Comparison of ENCODE assay signal across 8 cellular contexts in the genomic region with DNA sequence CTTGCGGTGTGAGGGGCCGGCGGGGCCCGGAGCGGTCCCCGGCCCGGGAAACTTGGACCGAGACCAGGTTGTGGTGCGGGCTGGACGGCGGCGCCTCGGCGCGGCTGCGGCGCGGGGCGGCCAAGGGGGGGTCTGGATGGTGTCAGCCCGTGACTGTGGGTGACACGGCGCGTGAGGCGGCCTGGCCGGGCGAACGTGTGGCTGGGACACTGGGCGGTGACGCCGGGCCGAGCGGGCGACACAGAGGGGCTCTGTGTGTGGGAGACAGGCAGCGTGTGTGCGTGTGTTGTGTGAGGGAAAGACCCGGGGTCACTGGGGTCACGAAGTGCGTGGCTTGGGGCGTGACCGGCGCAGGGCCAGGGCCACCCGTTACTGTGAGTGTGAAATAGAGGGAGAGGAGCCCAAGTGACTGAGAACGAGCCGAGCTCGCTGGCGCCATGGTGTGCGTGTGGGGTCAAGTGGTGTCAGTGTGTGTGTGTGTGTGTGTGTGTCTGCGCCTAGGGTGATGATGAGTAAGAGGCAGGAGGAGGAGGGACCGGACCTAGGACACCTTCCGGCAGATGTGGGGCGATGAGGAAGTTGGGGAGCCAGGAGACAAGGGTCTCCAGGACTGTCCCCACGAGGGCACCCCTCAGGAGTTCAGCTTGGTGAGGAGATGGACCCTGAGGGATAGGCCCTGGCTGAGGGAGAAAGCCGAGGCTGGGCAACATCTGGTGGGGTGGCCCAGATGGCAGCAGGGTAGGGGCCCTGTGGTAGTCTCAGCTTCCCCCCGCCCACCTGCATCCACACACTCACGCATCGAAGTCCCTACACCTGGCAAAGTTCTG. TPM values are rescaled to one million over a fixed set of nuclear protein-coding genes. Genes with fewer than 3 reads are reported as not detected.
A peak's percentile ranks its signal among the peaks of the same experiment; 100 is the strongest.
DNase-seq lines count a peak whose midpoint lies in the region; ATAC-seq and TF ChIP-seq lines count a peak whose summit lies in the region.

No MANE protein-coding gene starts in this region.

- no peaks in the 10 kb centered on the region; the same call in 1 of the 2 replicates for H4K20me1 ChIP-seq in PC-9 (ENCODE audit: insufficient read depth)

- peak; percentile 5 for ATAC-seq in HG03097 (IDR thresholded peaks at IDR 0.05; ENCODE audit: low FRiP score, unreplicated experiment)
- peak; percentile 64 to 81 (median 68) for ATAC-seq in natural killer cell
- ATAC-seq in stimulated activated naive CD8-positive, alpha-beta T cell treated with anti-CD3 and anti-CD28 coated beads, Interleukin-15, Interleukin-2, amounts not matched to agents 100 U/mL and 50 U/mL, for 24 hours, result peak; percentile 45

- no peaks in the 10 kb centered on the region for H3F3A ChIP-seq in PC-9 (ENCODE audit: insufficient read depth, low read depth)

- H3K4me3 ChIP-seq in PC-9, result peak overlapping the region; percentile 81

- no peak for TF ChIP-seq CTCF in PC-9 (conservative IDR thresholded peaks at IDR 0.05)
- no peak for TF ChIP-seq CTCF in natural killer cell (IDR thresholded peaks at IDR 0.05)

- intact Hi-C loops in PC-9 (cut with micrococcal nuclease; ENCODE audit: unreplicated experiment) (loop anchor here (1.0 kb wide), 1 partner anchor 70 kb away; no protein-coding TSS in a partner anchor), natural killer cell (cut with micrococcal nuclease) (loop anchor here (2.0 kb wide), 2 partner anchors 16 to 26 kb away; no protein-coding TSS in a partner anchor)

- H3K9me3 ChIP-seq in PC-9 (ENCODE audit: insufficient read depth, low read depth), result no peaks in the 10 kb centered on the region

- H3K27ac Mint-ChIP-seq in natural killer cell, result peak overlapping the region; percentile 91 to 95

- peaks cover 51% of the 10 kb centered on the region for H3K79me2 ChIP-seq in PC-9 (ENCODE audit: low read depth)

- DNase-seq in NCI-H2196 (lab: John Stamatoyannopoulos, UW; ENCODE audit: unreplicated experiment) (peak; percentile 34), NCI-H2196 treated with DMSO at 0.1 percent for 48 hours (lab: John Stamatoyannopoulos, UW; ENCODE audit: unreplicated experiment) (no peak), PC-9 (peak; percentile 59 to 61), fibroblast of gingiva (ENCODE audit: low read depth) (peak; percentile 80), natural killer cell (peak; percentile 84)
- peak; percentile 68 to 75 for DNase-seq in activated T-cell treated with anti-CD3 and anti-CD28 coated beads, Interleukin-2, amount 50 U/mL, for 48 hours
- DNase-seq in stimulated activated naive CD8-positive, alpha-beta T cell treated with anti-CD3 and anti-CD28 coated beads, Interleukin-15, Interleukin-2, amounts not matched to agents 100 U/mL and 50 U/mL, for 24 hours, result peak; percentile 73

- peaks cover 14 to 47% of the 10 kb centered on the region in 2 donors for H3K4me1 Mint-ChIP-seq in natural killer cell

- no peaks in the 10 kb centered on the region for H3K27me3 Mint-ChIP-seq in natural killer cell (ENCODE audit: low read depth in 2 of 2)

- no peaks in the 10 kb centered on the region for H3K9me3 Mint-ChIP-seq in natural killer cell

- CTCF ChIA-PET in PC-9 (lab: Charles Lee), result no interaction called here

- H3K27ac ChIP-seq in PC-9, result no peak overlapping the region

- H3K36me3 Mint-ChIP-seq in natural killer cell, result no peaks in the 10 kb centered on the region

- peak overlapping the region; percentile 93 for H3K4me2 ChIP-seq in PC-9

- no peaks in the 10 kb centered on the region for H3K27me3 ChIP-seq in PC-9 (ENCODE audit: insufficient read depth, low read depth)

- no peaks in the 10 kb centered on the region for H3K36me3 ChIP-seq in PC-9 (ENCODE audit: low read depth)

- POLR2A ChIA-PET in PC-9 (lab: Charles Lee; ENCODE audit: unreplicated experiment), result no interaction called here

- H3K4me3 Mint-ChIP-seq in natural killer cell, result peak overlapping the region; percentile 91

- peaks cover 13% of the 10 kb centered on the region; the same call in 1 of the 2 replicates for H3K4me1 ChIP-seq in PC-9 (replicated peaks; ENCODE audit: insufficient read depth)

- TSS peak; percentile 28 for BruUV-seq in PC-9 (replicated peaks; lab: Mats Ljungman, UMichigan)

- H2AFZ ChIP-seq in PC-9, result peak overlapping the region; percentile 88

- no peaks in the 10 kb centered on the region for H3K9me2 ChIP-seq in PC-9 (ENCODE audit: insufficient read depth)

RNA-seq across cellular contexts. Expression of gene RELT, which starts 0.8 kb away (rescaled TPM):
- total RNA-seq in PC-9 (2021) (7.8 and 10.7 TPM in 2 replicates), natural killer cell (100 to 1,000 TPM; 132 to 264 (median 151) TPM)

Comparison
In these comparisons a context has a peak if more than half of its experiments do, and no peak if none do; other contexts are left out.
1. ATAC-seq: peak in every context shown above with its lines; median percentile 68 in natural killer cell; 45 in stimulated activated naive CD8-positive, alpha-beta T cell treated with anti-CD3 and anti-CD28 coated beads, Interleukin-15, Interleukin-2, amounts not matched to agents 100 U/mL and 50 U/mL, for 24 hours; 5 in HG03097.
2. RNA of gene RELT, which starts 0.8 kb away (total RNA-seq): 132 to 264 TPM in natural killer cell; 7.8 to 10.7 TPM in PC-9; every median in the first group is over 10 times any median in the second.